Comparison of ENCODE assay signal across 8 cellular contexts in the genomic region with DNA sequence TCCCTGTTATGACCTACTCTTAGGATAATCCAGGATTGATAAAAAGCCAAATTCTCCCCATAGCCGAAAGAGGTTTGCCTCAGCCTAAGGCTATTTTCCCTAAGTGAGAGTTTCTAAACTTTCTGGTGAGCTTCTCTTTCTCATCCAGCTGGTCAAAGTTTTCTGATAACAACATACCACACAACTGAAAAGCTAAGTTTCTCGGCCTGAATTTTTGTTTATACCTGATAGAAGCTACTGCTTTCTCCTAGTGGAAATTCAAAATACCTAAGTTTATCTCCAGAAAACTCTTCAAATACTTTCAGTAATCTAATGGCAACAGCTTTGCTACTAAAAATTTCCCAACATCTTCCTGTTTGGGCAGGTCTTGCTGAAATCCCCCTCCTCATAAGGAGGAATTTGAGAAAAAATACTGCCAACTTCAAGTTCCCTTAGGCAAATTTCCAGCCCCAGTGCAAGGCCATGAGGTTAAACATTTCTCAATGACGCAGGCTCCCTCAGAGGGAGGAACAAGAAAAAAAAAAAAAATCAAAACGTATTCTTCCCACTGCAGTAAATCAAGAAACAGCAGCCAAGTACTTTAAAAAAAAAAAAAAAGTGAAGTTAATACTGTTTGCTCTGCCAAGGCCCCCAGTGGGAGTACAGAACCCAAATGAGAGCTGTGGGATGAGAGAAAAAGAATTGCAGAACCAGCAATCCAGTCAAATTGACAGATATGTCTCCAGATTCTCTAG.
DNase-seq lines count a peak whose midpoint lies in the region; ATAC-seq, FAIRE-seq and TF ChIP-seq lines count a peak whose summit lies in the region.

No MANE protein-coding gene starts in this region.

- no peaks in the 10 kb centered on the region for H3K9me3 ChIP-seq in H9 (ENCODE audit: control insufficient read depth, low read depth, low read length)
- no peaks in the 10 kb centered on the region for H3K9me3 ChIP-seq in GM12878 (replicated peaks; ENCODE audit: control insufficient read depth, insufficient read depth, low read length)

- no peak overlapping the region for H3K27ac ChIP-seq in H9 (ENCODE audit: insufficient read length, low read depth, low read length)
- peak overlapping the region; percentile 10 for H3K27ac ChIP-seq in GM12878 (ENCODE audit: control insufficient read depth, insufficient read depth)

- H3K4me2 ChIP-seq in H9 (ENCODE audit: insufficient read depth, insufficient read length, low read length) (no peak overlapping the region), GM12878 (ENCODE audit: control insufficient read depth, insufficient read depth) (no peak overlapping the region; the same call in 1 of the 2 replicates)

- no peaks in the 10 kb centered on the region for H3K27me3 Mint-ChIP-seq in H9 (ENCODE audit: low read depth)
- no peaks in the 10 kb centered on the region for H3K27me3 Mint-ChIP-seq in stimulated activated naive B cell treated with anti-CD40 and anti-IgM and Interleukin-4, amounts not matched to agents 10 μg/mL and 1 μg/mL and 100 μg/mL, for 72 hours
- no peaks in the 10 kb centered on the region for H3K27me3 Mint-ChIP-seq in T-cell

- no peak for TF ChIP-seq RAD21 in GM12878 (IDR thresholded peaks at IDR 0.05; ENCODE audit: insufficient read depth, low read depth, low read length)

- H3K23me2 ChIP-seq in H9 (ENCODE audit: insufficient read length, low read depth, low read length, poor library complexity, severe bottlenecking): no peaks in the 10 kb centered on the region

- no peak overlapping the region for H2BK15ac ChIP-seq in H9 (ENCODE audit: low read depth, low read length)

- H3K79me1 ChIP-seq in H9 (ENCODE audit: insufficient read depth, low read depth, low read length, poor library complexity, severe bottlenecking): no peaks in the 10 kb centered on the region

- in situ Hi-C loops in GM12878 (cut with MboI): no loop called here

- H3K27ac Mint-ChIP-seq in H9 (peak overlapping the region in 2 of 3 experiments; percentile 9 to 58; a peak in 3 of 7 replicates), T-cell (peak overlapping the region in 1 of 2 donors; percentile 52)
- peak overlapping the region; percentile 25 for H3K27ac Mint-ChIP-seq in stimulated activated naive B cell treated with anti-CD40 and anti-IgM and Interleukin-4, amounts not matched to agents 10 μg/mL and 1 μg/mL and 100 μg/mL, for 72 hours

- no peak overlapping the region for H2BK20ac ChIP-seq in H9 (ENCODE audit: low read depth, low read length, poor library complexity, severe bottlenecking)

- no peak for DNase-seq in H9
- DNase-seq in GM12878 (ENCODE audit: low read depth, low spot score): no peak
- DNase-seq in kidney epithelial cell (ENCODE audit: low read depth): peak; percentile 81
- DNase-seq in stimulated activated naive B cell treated with anti-CD40 and anti-IgM and Interleukin-4, amounts not matched to agents 10 μg/mL and 1 μg/mL and 100 μg/mL, for 72 hours: no peak
- DNase-seq in T-cell: no peak
- no peak for DNase-seq in activated CD4-positive, CD25-positive, alpha-beta regulatory T cell (lab: John Stamatoyannopoulos, UW)

- H4K91ac ChIP-seq in H9 (ENCODE audit: insufficient read length, low read depth, low read length): no peak overlapping the region

- POLR2A ChIA-PET in GM12878 (lab: Charles Lee): interaction anchor here (0.6 to 1.4 kb wide), 8 partner anchors 11 to 150 kb away, joined by 3 to 6 read pairs (median 3); no protein-coding TSS in a partner anchor
- POLR2A ChIA-PET in T-cell (lab: Charles Lee): no interaction called here

- SMC1A ChIA-PET in GM12878 (lab: Charles Lee; ENCODE audit: uncharacterized antibody, unreplicated experiment): interaction anchor here (0.8 to 3.0 kb wide), 15 partner anchors 8 to 161 kb away, joined by 3 to 20 read pairs (median 5); no protein-coding TSS in a partner anchor

- CTCF ChIA-PET in GM12878 (lab: Yijun Ruan, JAX) (interaction anchor here (0.9 to 2.8 kb wide), 7 partner anchors 9 to 136 kb away, joined by 3 to 11 read pairs (median 4); no protein-coding TSS in a partner anchor), T-cell (lab: Charles Lee) (interaction anchor here in 1 of 2 donors (0.6 to 1.5 kb wide), 5 partner anchors 25 to 354 kb away, joined by 3 to 6 read pairs (median 3); no protein-coding TSS in a partner anchor)

- no peak overlapping the region for H3K4ac ChIP-seq in H9 (ENCODE audit: low read depth, low read length)

- no peak overlapping the region for H2BK12ac ChIP-seq in H9 (ENCODE audit: insufficient read length, low read depth, low read length)

- no peaks in the 10 kb centered on the region for H3K79me2 ChIP-seq in H9 (ENCODE audit: insufficient read depth, low read length)
- peaks cover 21% of the 10 kb centered on the region for H3K79me2 ChIP-seq in GM12878 (ENCODE audit: control insufficient read depth, insufficient read depth, low read length)

- BruUV-seq in GM12878 (replicated peaks; lab: Mats Ljungman, UMichigan): TSS peak; percentile 22

- TF ChIP-seq CTCF in H9 (conservative IDR thresholded peaks at IDR 0.05): no peak
- TF ChIP-seq CTCF in GM12878 (IDR thresholded peaks at IDR 0.05 in 2 of 3, conservative IDR thresholded peaks at IDR 0.05 in 1 of 3; ENCODE audit: control insufficient read depth in 2 of 3, extremely low read depth in 1 of 3, insufficient read depth in 1 of 3, low read depth in 3 of 3, low read length in 3 of 3): no peak
- TF ChIP-seq CTCF in kidney epithelial cell (IDR thresholded peaks at IDR 0.05; ENCODE audit: insufficient read depth, low read length, poor library complexity, severe bottlenecking): no peak

- H3K4me1 Mint-ChIP-seq in H9: peaks cover 13 to 14% of the 10 kb centered on the region in 2 experiments
- peaks cover 8 to 29% of the 10 kb centered on the region in 2 donors for H3K4me1 Mint-ChIP-seq in stimulated activated naive B cell treated with anti-CD40 and anti-IgM and Interleukin-4, amounts not matched to agents 10 μg/mL and 1 μg/mL and 100 μg/mL, for 72 hours
- H3K4me1 Mint-ChIP-seq in T-cell: peaks cover 17 to 39% (median 32%) of the 10 kb centered on the region in 3 donors

- H3K4me3 ChIP-seq in GM12878 (no peak overlapping the region), kidney epithelial cell (ENCODE audit: low read depth, low read length) (no peak overlapping the region)

- RAD21 ChIA-PET in GM12878 (lab: Charles Lee; ENCODE audit: unreplicated experiment): interaction anchor here (0.8 to 1.4 kb wide), 4 partner anchors 9 to 137 kb away, joined by 3 to 4 read pairs (median 4); no protein-coding TSS in a partner anchor

- H3K4me3 Mint-ChIP-seq in H9 (no peak overlapping the region), T-cell (no peak overlapping the region)
- no peak overlapping the region for H3K4me3 Mint-ChIP-seq in stimulated activated naive B cell treated with anti-CD40 and anti-IgM and Interleukin-4, amounts not matched to agents 10 μg/mL and 1 μg/mL and 100 μg/mL, for 72 hours

- H2BK120ac ChIP-seq in H9 (ENCODE audit: low read depth, low read length, poor library complexity, severe bottlenecking): no peak overlapping the region

- no peak overlapping the region for H3K56ac ChIP-seq in H9 (ENCODE audit: insufficient read length, low read depth, low read length)

- H2AK5ac ChIP-seq in H9 (ENCODE audit: insufficient read length, low read length): no peak overlapping the region

- H3K36me3 Mint-ChIP-seq in H9 (ENCODE audit: insufficient read depth in 1 of 3, low read depth in 3 of 3) (no peaks in the 10 kb centered on the region), T-cell (no peaks in the 10 kb centered on the region)
- no peaks in the 10 kb centered on the region for H3K36me3 Mint-ChIP-seq in stimulated activated naive B cell treated with anti-CD40 and anti-IgM and Interleukin-4, amounts not matched to agents 10 μg/mL and 1 μg/mL and 100 μg/mL, for 72 hours

- H3K18ac ChIP-seq in H9 (ENCODE audit: insufficient read length, low read depth, low read length): no peak overlapping the region

- H3K9me3 Mint-ChIP-seq in H9: no peaks in the 10 kb centered on the region
- no peaks in the 10 kb centered on the region for H3K9me3 Mint-ChIP-seq in stimulated activated naive B cell treated with anti-CD40 and anti-IgM and Interleukin-4, amounts not matched to agents 10 μg/mL and 1 μg/mL and 100 μg/mL, for 72 hours
- H3K9me3 Mint-ChIP-seq in T-cell: no peaks in the 10 kb centered on the region

- intact Hi-C loops in GM12878 (cut with micrococcal nuclease; ENCODE audit: unreplicated experiment): no loop called here

- H3K9ac ChIP-seq in H9 (ENCODE audit: extremely low read depth, insufficient read length, low read length): no peak overlapping the region
- no peak overlapping the region for H3K9ac ChIP-seq in GM12878 (ENCODE audit: control insufficient read depth, insufficient read depth, low read length)

- TF ChIP-seq POLR2A in GM12878 (IDR thresholded peaks at IDR 0.05; ENCODE audit: low read depth, low read length): no peak

- no peak overlapping the region for H4K8ac ChIP-seq in H9 (replicated peaks; ENCODE audit: insufficient read length, low read depth, low read length)

- H3K4me1 ChIP-seq in H9 (ENCODE audit: insufficient read depth, low read length) (peaks cover 2% of the 10 kb centered on the region; the same call in 1 of the 2 replicates), GM12878 (ENCODE audit: control insufficient read depth, insufficient read depth, low read length) (peaks cover 10% of the 10 kb centered on the region)

- no peak overlapping the region for H4K5ac ChIP-seq in H9 (ENCODE audit: insufficient read length, low read depth, low read length)

- H3T11ph ChIP-seq in H9 (ENCODE audit: low read length): no peak overlapping the region

- H3K23ac ChIP-seq in H9 (ENCODE audit: insufficient read length, low read depth, low read length): no peak overlapping the region

- no peak overlapping the region for H3K14ac ChIP-seq in H9 (ENCODE audit: insufficient read depth, low read length)

- peaks cover 0 to 8% of the 10 kb centered on the region in 2 experiments; a peak in 1 of 4 replicates for H3K36me3 ChIP-seq in GM12878 (ENCODE audit: control insufficient read depth in 2 of 2, insufficient read depth in 2 of 2, low read length in 1 of 2)
- H3K36me3 ChIP-seq in kidney epithelial cell (ENCODE audit: control insufficient read depth, insufficient read depth, low read length): no peaks in the 10 kb centered on the region

- TF ChIP-seq EP300 in GM12878 (IDR thresholded peaks at IDR 0.05; ENCODE audit: borderline replicate concordance in 1 of 2, control insufficient read depth in 1 of 2, low read depth in 2 of 2, low read length in 2 of 2): no peak

- no peaks in the 10 kb centered on the region for H4K20me1 ChIP-seq in H9 (ENCODE audit: control insufficient read depth, insufficient read depth, insufficient read length)
- H4K20me1 ChIP-seq in GM12878 (ENCODE audit: control insufficient read depth, insufficient read depth): no peaks in the 10 kb centered on the region

- H2AFZ ChIP-seq in H9 (ENCODE audit: low read length) (no peak overlapping the region), GM12878 (ENCODE audit: control insufficient read depth, low read depth, low read length) (no peak overlapping the region)

- ATAC-seq in GM12878 (peak; percentile 73), T-cell (replicated peaks in 1 of 4) (no peak), GM18520 (IDR thresholded peaks at IDR 0.05; ENCODE audit: unreplicated experiment) (no peak), GM19467 (IDR thresholded peaks at IDR 0.05; ENCODE audit: unreplicated experiment) (no peak)
- peak; percentile 31 to 56 for ATAC-seq in stimulated activated naive B cell treated with anti-CD40 and anti-IgM and Interleukin-4, amounts not matched to agents 10 μg/mL and 1 μg/mL and 100 μg/mL, for 72 hours (replicated peaks)

- H3K27me3 ChIP-seq in H9 (ENCODE audit: insufficient read depth, low read length): no peaks in the 10 kb centered on the region
- no peaks in the 10 kb centered on the region for H3K27me3 ChIP-seq in GM12878 (replicated peaks in 1 of 2; ENCODE audit: control insufficient read depth in 2 of 2, insufficient read depth in 2 of 2, low read length in 1 of 2)
- H3K27me3 ChIP-seq in kidney epithelial cell (ENCODE audit: control insufficient read depth, insufficient read depth, low read length): no peaks in the 10 kb centered on the region

- no peak overlapping the region for H2BK5ac ChIP-seq in H9 (ENCODE audit: insufficient read length, low read length)

- no CpG with 5 or more reads among the region's 4 CpGs for WGBS in H9 (ENCODE audit: extremely low coverage, insufficient read length, low lambda C conversion rate)
- WGBS in GM12878 (ENCODE audit: insufficient coverage, insufficient replicate concordance, low lambda C conversion rate, missing lambda C conversion rate): 59% methylated on average over 4 of the region's 4 CpGs

- FAIRE-seq in GM12878 (lab: Jason Lieb, UNC): no peak

Comparison
In these comparisons a context has a peak if more than half of its experiments do, and no peak if none do; other contexts are left out.
1. ATAC-seq: peak in GM12878 (single experiment) and stimulated activated naive B cell treated with anti-CD40 and anti-IgM and Interleukin-4, amounts not matched to agents 10 μg/mL and 1 μg/mL and 100 μg/mL, for 72 hours (2 of 2); none in T-cell (0 of 4), GM18520 (single experiment) and GM19467 (single experiment).